ENCODE assay signal across 19 cellular contexts in the genomic region with DNA sequence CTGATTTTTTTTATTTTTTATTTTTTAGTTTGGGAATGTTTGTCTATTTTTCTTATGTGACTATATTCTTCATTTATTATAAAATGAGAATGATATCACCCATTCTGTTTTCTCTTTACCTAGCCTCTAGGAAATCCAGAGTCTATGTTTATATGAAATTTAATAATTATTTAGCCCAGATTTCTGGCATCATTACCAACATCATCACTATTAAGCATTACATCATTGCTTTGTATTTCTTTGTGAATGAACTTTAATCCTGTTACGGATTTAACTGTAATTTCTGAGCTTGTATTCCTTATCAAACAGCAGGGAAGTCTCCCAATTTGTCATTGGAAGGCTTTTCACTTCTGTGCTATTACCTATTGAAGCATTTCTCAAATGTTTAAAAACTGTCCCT.
A peak's percentile ranks its signal among the peaks of the same experiment; 100 is the strongest.
DNase-seq lines count a peak whose midpoint lies in the region; ATAC-seq and TF ChIP-seq lines count a peak whose summit lies in the region.
"Had no signal": no experiment of that assay in that cellular context is flagged by ENCODE, and none has a peak within 500 bp of the region (broad histone marks: within the 10 kb centered on the region; RNA-seq: fewer than 3 reads in every experiment).

No MANE protein-coding gene starts in this region.

- no peak overlapping the region for H3K4me2 ChIP-seq in fibroblast of lung (ENCODE audit: extremely low read depth, insufficient read depth, low read length)

- no peak overlapping the region for H3K4me3 Mint-ChIP-seq in Calu3 (ENCODE audit: low read depth, unreplicated experiment)
- H3K4me3 Mint-ChIP-seq: activated CD4-positive, alpha-beta T cell treated with anti-CD3 and anti-CD28 coated beads, Interleukin-2, amount 10 ng/mL, durations not matched to agents 7 days and 5 days had no signal

- intact Hi-C loops in Calu3 (cut with micrococcal nuclease; ENCODE audit: unreplicated experiment) (loop anchor here (2.0 kb wide), 1 partner anchor 188 kb away; no protein-coding TSS in a partner anchor), psoas muscle (cut with DNase I) (loop anchor here in 1 of 2 donors (2.0 to 10.0 kb wide), 2 partner anchors 18 to 354 kb away; no protein-coding TSS in a partner anchor), stomach (cut with DNase I; ENCODE audit: low total_unique reads) (no loop called here)

- H3K36me3 ChIP-seq in RWPE2 (ENCODE audit: low read depth) (no peaks in the 10 kb centered on the region), fibroblast of lung (ENCODE audit: control insufficient read depth, insufficient read depth, low read length) (no peaks in the 10 kb centered on the region), psoas muscle (ENCODE audit: insufficient read depth in 1 of 2, low read depth in 1 of 2) (no peaks in the 10 kb centered on the region), stomach (no peaks in the 10 kb centered on the region)

- TF ChIP-seq EP300 in stomach (IDR thresholded peaks at IDR 0.05) = no peak

- peaks cover 3% of the 10 kb centered on the region for H3K9me3 Mint-ChIP-seq in Calu3 (ENCODE audit: low read depth, unreplicated experiment)

- ATAC-seq in RWPE2 (ENCODE audit: low read depth) = no peak
- no peak for ATAC-seq in psoas muscle
- ATAC-seq in HG02981 (IDR thresholded peaks at IDR 0.05; ENCODE audit: unreplicated experiment) = no peak
- no peak for ATAC-seq in GM21825 (IDR thresholded peaks at IDR 0.05; ENCODE audit: unreplicated experiment)
- ATAC-seq: left lobe of liver had no signal

- H3K4me1 ChIP-seq in RWPE2 (ENCODE audit: insufficient read depth, poor library complexity, severe bottlenecking) = peaks cover 26% of the 10 kb centered on the region
- peaks cover 3% of the 10 kb centered on the region for H3K4me1 ChIP-seq in fibroblast of lung (ENCODE audit: control insufficient read depth, extremely low read depth, insufficient read depth, low read length)
- H3K4me1 ChIP-seq in psoas muscle = peaks cover 7% of the 10 kb centered on the region
- peaks cover 0 to 22% (median 13%) of the 10 kb centered on the region in 4 donors for H3K4me1 ChIP-seq in stomach
- H3K4me1 ChIP-seq: parathyroid adenoma had no signal

- H3K27me3 ChIP-seq in RWPE2 (ENCODE audit: insufficient read depth, poor library complexity, severe bottlenecking) = no peaks in the 10 kb centered on the region
- H3K27me3 ChIP-seq in fibroblast of lung (ENCODE audit: control insufficient read depth, insufficient read depth, low read length) = no peaks in the 10 kb centered on the region
- no peaks in the 10 kb centered on the region for H3K27me3 ChIP-seq in psoas muscle (ENCODE audit: insufficient read depth in 3 of 3, low read length in 2 of 3)
- H3K27me3 ChIP-seq in stomach = no peaks in the 10 kb centered on the region

- peaks cover 5% of the 10 kb centered on the region for H3K36me3 Mint-ChIP-seq in Calu3 (ENCODE audit: insufficient read depth, unreplicated experiment)

- H4K20me1 ChIP-seq in fibroblast of lung (ENCODE audit: control insufficient read depth, extremely low read depth, insufficient read depth, low read length) = no peaks in the 10 kb centered on the region

- H3K9me3 ChIP-seq in RWPE2 (ENCODE audit: severe bottlenecking) (no peaks in the 10 kb centered on the region), fibroblast of lung (ENCODE audit: control insufficient read depth, insufficient read depth, low read depth, low read length) (no peaks in the 10 kb centered on the region), psoas muscle (no peaks in the 10 kb centered on the region), stomach (peaks cover 0 to 3% (median 0%) of the 10 kb centered on the region in 4 donors)

- H3K9ac ChIP-seq in fibroblast of lung (ENCODE audit: insufficient read depth, low read length) = no peak overlapping the region
- H3K9ac ChIP-seq: parathyroid adenoma had no signal

- H3K27ac ChIP-seq in RWPE2 (ENCODE audit: poor library complexity, severe bottlenecking) (peak overlapping the region; percentile 58), fibroblast of lung (ENCODE audit: insufficient read depth, low read length) (peak overlapping the region; percentile 73), psoas muscle (peak overlapping the region; percentile 82), stomach (peak overlapping the region in 2 of 5 donors; percentile 17 to 48)
- H3K27ac ChIP-seq: parathyroid adenoma had no signal

- peak overlapping the region; percentile 96 for H3K27ac Mint-ChIP-seq in Calu3 (ENCODE audit: unreplicated experiment)
- H3K27ac Mint-ChIP-seq: activated CD4-positive, alpha-beta T cell treated with anti-CD3 and anti-CD28 coated beads, Interleukin-2, amount 10 ng/mL, durations not matched to agents 7 days and 5 days had no signal

- H3K79me2 ChIP-seq in fibroblast of lung (ENCODE audit: control insufficient read depth, insufficient read depth, low read length) = no peaks in the 10 kb centered on the region
- H3K79me2 ChIP-seq: parathyroid adenoma had no signal

- no TSS peak for BruUV-seq in Calu3 (replicated peaks; lab: Mats Ljungman, UMichigan)

- DNase-seq in Calu3 = no peak
- DNase-seq in RWPE2 (ENCODE audit: low spot score) = no peak
- DNase-seq in fibroblast of lung (ENCODE audit: low read depth in 2 of 2) = no peak
- no peak for DNase-seq in psoas muscle
- DNase-seq in stomach = no peak
- DNase-seq in HK-2 (ENCODE audit: unreplicated experiment) = no peak
- DNase-seq: activated CD4-positive, alpha-beta T cell treated with anti-CD3 and anti-CD28 coated beads, Interleukin-2, amount 10 ng/mL, durations not matched to agents 7 days and 5 days; activated CD8-positive, alpha-beta memory T cell treated with anti-CD3 and anti-CD28 coated beads, Interleukin-2, amount 50 U/mL, for 4 hours; activated gamma-delta T cell; anterior cingulate cortex; H7; NCI-H1092; NCI-H526; stimulated activated CD4-positive, alpha-beta T cell treated with anti-CD3 and anti-CD28 coated beads, Interleukin-4, amount 100 ng/mL, for 4 hours; substantia nigra had no signal

- H3K4me1 Mint-ChIP-seq in Calu3 (ENCODE audit: low read depth, unreplicated experiment) = peaks cover 20% of the 10 kb centered on the region

- 75 to 76% (median 76%) methylated on average over 1 of the region's 1 CpG for WGBS in psoas muscle, 3 donors
- WGBS in stomach, 5 donors = 73 to 79% (median 74%) methylated on average over 1 of the region's 1 CpG

- H3K27me3 Mint-ChIP-seq in Calu3 (ENCODE audit: unreplicated experiment) = no peaks in the 10 kb centered on the region
- H3K27me3 Mint-ChIP-seq: activated CD4-positive, alpha-beta T cell treated with anti-CD3 and anti-CD28 coated beads, Interleukin-2, amount 10 ng/mL, durations not matched to agents 7 days and 5 days had no signal

- TF ChIP-seq CTCF in Calu3 (IDR thresholded peaks at IDR 0.05; ENCODE audit: unreplicated experiment) (no peak), RWPE2 (IDR thresholded peaks at IDR 0.05; ENCODE audit: poor library complexity, severe bottlenecking) (no peak), fibroblast of lung (conservative IDR thresholded peaks at IDR 0.05 in 1 of 2, IDR thresholded peaks at IDR 0.05 in 1 of 2; ENCODE audit: low read depth in 1 of 2, low read length in 2 of 2) (no peak), psoas muscle (IDR thresholded peaks at IDR 0.05) (no peak), stomach (IDR thresholded peaks at IDR 0.05) (no peak)

- TF ChIP-seq POLR2A in stomach (IDR thresholded peaks at IDR 0.05) = no peak

- CTCF ChIA-PET in Calu3 (lab: Charles Lee) = interaction anchor here (1.7 kb wide), 1 partner anchor 200 kb away, joined by 12 read pairs; no protein-coding TSS in a partner anchor

- H3K4me3 ChIP-seq in RWPE2 (ENCODE audit: severe bottlenecking) (no peak overlapping the region), fibroblast of lung (replicated peaks in 1 of 4; ENCODE audit: control extremely low read depth in 1 of 4, insufficient read depth in 1 of 4, low read depth in 3 of 4, low read length in 4 of 4) (no peak overlapping the region), psoas muscle (no peak overlapping the region), stomach (no peak overlapping the region)

- H2AFZ ChIP-seq in fibroblast of lung (ENCODE audit: low read length) = no peak overlapping the region
